8 cellular contexts compared by ENCODE assay signal in the genomic region with DNA sequence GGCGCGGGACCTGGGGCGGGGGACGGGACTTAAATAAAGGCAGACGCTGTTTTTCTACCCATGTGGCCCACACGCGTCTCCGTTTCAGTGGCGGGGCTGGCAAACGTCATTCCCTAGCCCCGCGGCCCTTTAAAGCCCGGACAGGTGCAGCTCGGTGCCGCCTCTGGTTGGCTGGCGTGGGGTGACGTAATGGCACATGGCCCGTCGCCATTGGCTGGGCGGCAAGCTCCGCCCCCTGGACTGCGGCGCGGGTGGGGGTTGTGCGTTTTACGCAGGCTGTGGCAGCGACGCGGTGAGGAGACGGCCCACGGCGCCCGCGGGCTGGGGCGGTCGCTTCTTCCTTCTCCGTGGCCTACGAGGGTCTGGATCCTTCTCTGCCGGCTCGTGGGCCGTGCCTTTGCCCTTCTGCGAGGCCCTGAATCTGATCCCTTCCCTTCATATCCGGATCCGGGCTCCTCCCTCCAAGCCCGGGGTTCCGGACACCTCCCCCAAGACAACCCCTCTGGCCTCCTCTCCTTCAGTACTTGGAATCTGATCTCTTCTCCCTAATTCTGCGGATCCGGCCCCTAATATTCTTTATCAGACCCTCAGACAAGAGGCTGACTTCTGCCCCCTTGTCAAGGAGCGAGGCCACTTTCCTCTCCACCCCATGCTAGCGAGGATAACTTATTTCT. TPM values are rescaled to one million over a fixed set of nuclear protein-coding genes. Genes with fewer than 3 reads are reported as not detected.
DNase-seq lines count a peak whose midpoint lies in the region; ATAC-seq and TF ChIP-seq lines count a peak whose summit lies in the region.

CRELD1 (plus strand) TSS at position 274 of the 674 bp plus-strand sequence. CDS start 605 bp downstream, outside the sequence.

- TF ChIP-seq CTCF in epithelial cell of esophagus (IDR thresholded peaks at IDR 0.05; ENCODE audit: insufficient read depth, low read depth, low read length, missing control alignments) (no peak), mucosa of descending colon (IDR thresholded peaks at IDR 0.05) (no peak)

- peak; percentile 97 for DNase-seq in D341Med (ENCODE audit: low spot score)
- peak; percentile 99 for DNase-seq in HuH-7 (ENCODE audit: low spot score)
- peak; percentile 49 for DNase-seq in OCI-M2 (lab: John Stamatoyannopoulos, UW; ENCODE audit: unreplicated experiment)
- DNase-seq in activated T-cell treated with anti-CD3 and anti-CD28 coated beads for 24 hours (ENCODE audit: low read depth): peak; percentile 95
- DNase-seq in epithelial cell of esophagus (ENCODE audit: low read depth): peak; percentile 98
- DNase-seq in mucosa of descending colon: peak; percentile 98 to 99 (median 98)
- peak; percentile 95 to 96 for DNase-seq in stimulated activated CD8-positive, alpha-beta memory T cell treated with anti-CD3 and anti-CD28 coated beads, Interleukin-4, amount 100 ng/mL, for 1 hour (ENCODE audit: low read depth in 2 of 2, low spot score in 1 of 2)

- H3K4me3 ChIP-seq in epithelial cell of esophagus (ENCODE audit: low read length): peak within 1 kb of the TSS; percentile 83
- H3K4me3 ChIP-seq in mucosa of descending colon: peak within 1 kb of the TSS; percentile 31

- H3K36me3 ChIP-seq in mucosa of descending colon (ENCODE audit: low read depth): no peaks in the 10 kb centered on the region

- intact Hi-C loops in mucosa of descending colon (cut with DNase I, micrococcal nuclease): no loop called here

- no peaks in the 10 kb centered on the region for H3K9me3 ChIP-seq in mucosa of descending colon

- ATAC-seq in GM21423 (IDR thresholded peaks at IDR 0.05; ENCODE audit: unreplicated experiment): peak; percentile 84
- peak; percentile 94 for ATAC-seq in mucosa of descending colon

- H3K4me1 ChIP-seq in mucosa of descending colon (ENCODE audit: low read depth): peaks cover 22% of the 10 kb centered on the region

RNA-seq across cellular contexts. Expression of gene CRELD1, which starts in this region (rescaled TPM):
- 10 to 100 TPM; 16.7 to 54.1 (median 29.3) TPM for total RNA-seq in mucosa of descending colon

Comparison
In these comparisons a context has a peak if more than half of its experiments do, and no peak if none do; other contexts are left out.
1. Peak in every context shown above with its lines: DNase-seq, ATAC-seq and H3K4me3 ChIP-seq.
2. DNase-seq: peak in every context shown above with its lines; median percentile 99 in HuH-7; 98 in epithelial cell of esophagus; 98 in mucosa of descending colon; 97 in D341Med; 96 in stimulated activated CD8-positive, alpha-beta memory T cell treated with anti-CD3 and anti-CD28 coated beads, Interleukin-4, amount 100 ng/mL, for 1 hour; 95 in activated T-cell treated with anti-CD3 and anti-CD28 coated beads for 24 hours; 49 in OCI-M2.